Comparison of ENCODE assay signal across 16 cellular contexts in the genomic region with DNA sequence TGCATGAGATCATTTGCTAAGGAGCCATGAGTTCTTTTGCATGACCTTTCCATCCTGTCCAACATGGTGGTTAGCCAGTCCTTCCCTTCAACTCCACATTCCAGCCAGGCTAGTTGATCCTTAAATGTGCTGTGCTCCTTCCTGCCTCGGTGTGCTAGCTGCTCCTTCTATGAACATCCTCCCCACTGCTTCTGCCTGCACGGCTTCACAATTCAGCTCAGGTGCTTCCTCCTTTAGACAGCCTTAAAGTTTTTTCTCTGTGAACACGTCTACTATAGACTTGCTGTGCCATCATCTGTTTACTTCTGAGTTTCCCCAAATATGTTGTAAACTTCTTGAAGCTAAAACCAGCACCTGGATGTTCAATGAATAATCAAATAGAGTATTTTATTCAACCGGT.
A peak's percentile ranks its signal among the peaks of the same experiment; 100 is the strongest.
DNase-seq lines count a peak whose midpoint lies in the region; ATAC-seq and TF ChIP-seq lines count a peak whose summit lies in the region.
"Had no signal": no experiment of that assay in that cellular context is flagged by ENCODE, and none has a peak within 500 bp of the region (broad histone marks: within the 10 kb centered on the region; RNA-seq: fewer than 3 reads in every experiment).

No MANE protein-coding gene starts in this region.

- no peaks in the 10 kb centered on the region for H3K27me3 ChIP-seq in CD4-positive, CD25-positive, alpha-beta regulatory T cell (ENCODE audit: control insufficient read depth, insufficient read depth, low read length)
- H3K27me3 ChIP-seq in upper lobe of right lung: no peaks in the 10 kb centered on the region

- H3K36me3 Mint-ChIP-seq in activated CD4-positive, alpha-beta memory T cell treated with anti-CD3 and anti-CD28 coated beads for 36 hours: no peaks in the 10 kb centered on the region
- no peaks in the 10 kb centered on the region for H3K36me3 Mint-ChIP-seq in activated CD4-positive, alpha-beta memory T cell treated with anti-CD3 and anti-CD28 coated beads, Interleukin-2, amount 10 ng/mL, durations not matched to agents 7 days and 5 days (ENCODE audit: low read depth)
- peaks cover 7% of the 10 kb centered on the region for H3K36me3 Mint-ChIP-seq in CD4-positive, CD25-positive, alpha-beta regulatory T cell
- H3K36me3 Mint-ChIP-seq in T-cell: no peaks in the 10 kb centered on the region
- peaks cover 11% of the 10 kb centered on the region for H3K36me3 Mint-ChIP-seq in activated naive CD8-positive, alpha-beta T cell treated with anti-CD3 and anti-CD28 coated beads, Interleukin-2, amount 50 U/mL, for 24 hours (ENCODE audit: low read depth)

- no peaks in the 10 kb centered on the region for H3K9me3 ChIP-seq in CD4-positive, CD25-positive, alpha-beta regulatory T cell (ENCODE audit: control insufficient read depth in 2 of 2, low read length in 2 of 2)
- H3K9me3 ChIP-seq in upper lobe of right lung: no peaks in the 10 kb centered on the region
- H3K9me3 ChIP-seq: HAP-1 had no signal

- CTCF ChIA-PET in activated CD4-positive, alpha-beta memory T cell treated with anti-CD3 and anti-CD28 coated beads for 36 hours (lab: Charles Lee): no interaction called here
- CTCF ChIA-PET in activated CD4-positive, alpha-beta memory T cell treated with anti-CD3 and anti-CD28 coated beads, Interleukin-2, amount 10 ng/mL, durations not matched to agents 7 days and 5 days (lab: Charles Lee): interaction anchor here (1.4 kb wide), 1 partner anchor 220 kb away, joined by 4 read pairs; no protein-coding TSS in a partner anchor
- CTCF ChIA-PET in T-cell (lab: Charles Lee): interaction anchor here (0.7 to 1.1 kb wide), 2 partner anchors 11 to 18 kb away, joined by 3 read pairs; no protein-coding TSS in a partner anchor

- H3K4me1 Mint-ChIP-seq in activated CD4-positive, alpha-beta memory T cell treated with anti-CD3 and anti-CD28 coated beads for 36 hours (ENCODE audit: low read depth): peaks cover 17% of the 10 kb centered on the region
- peaks cover 2% of the 10 kb centered on the region for H3K4me1 Mint-ChIP-seq in activated CD4-positive, alpha-beta memory T cell treated with anti-CD3 and anti-CD28 coated beads, Interleukin-2, amount 10 ng/mL, durations not matched to agents 7 days and 5 days
- H3K4me1 Mint-ChIP-seq in CD4-positive, CD25-positive, alpha-beta regulatory T cell: peaks cover 13 to 42% (median 29%) of the 10 kb centered on the region in 4 donors
- H3K4me1 Mint-ChIP-seq in T-cell: peaks cover 22 to 46% (median 25%) of the 10 kb centered on the region in 3 donors
- peaks cover 79% of the 10 kb centered on the region for H3K4me1 Mint-ChIP-seq in activated naive CD8-positive, alpha-beta T cell treated with anti-CD3 and anti-CD28 coated beads, Interleukin-2, amount 50 U/mL, for 24 hours

- no peak for DNase-seq in activated CD4-positive, alpha-beta memory T cell treated with anti-CD3 and anti-CD28 coated beads for 36 hours
- DNase-seq in activated CD4-positive, alpha-beta memory T cell treated with anti-CD3 and anti-CD28 coated beads, Interleukin-2, amount 10 ng/mL, durations not matched to agents 7 days and 5 days: no peak
- DNase-seq in CD4-positive, CD25-positive, alpha-beta regulatory T cell: peak in 1 of 3 donors; percentile 56
- DNase-seq in T-cell: peak in 6 of 34 experiments; percentile 2 to 29 (median 6)
- DNase-seq in activated naive CD8-positive, alpha-beta T cell treated with anti-CD3 and anti-CD28 coated beads, Interleukin-2, amount 50 U/mL, for 24 hours: no peak
- DNase-seq in UCSD-AML1 (lab: John Stamatoyannopoulos, UW; ENCODE audit: unreplicated experiment): no peak
- no peak for DNase-seq in globus pallidus (ENCODE audit: low spot score)
- DNase-seq in upper lobe of right lung: no peak
- DNase-seq: Calu3, DMS53, NCI-H1436 treated with DMSO at 0.1 percent for 48 hours, NCI-H2029 treated with DMSO at 0.1 percent for 48 hours, NCI-H748 treated with DMSO at 0.1 percent for 48 hours, RPMI8226 had no signal

- peak overlapping the region; percentile 21 for H3K4me3 ChIP-seq in CD4-positive, CD25-positive, alpha-beta regulatory T cell (ENCODE audit: low read depth, low read length)
- H3K4me3 ChIP-seq in upper lobe of right lung: no peak overlapping the region
- H3K4me3 ChIP-seq: HAP-1 had no signal

- POLR2A ChIA-PET in activated CD4-positive, alpha-beta memory T cell treated with anti-CD3 and anti-CD28 coated beads for 36 hours (lab: Charles Lee): no interaction called here
- POLR2A ChIA-PET in activated CD4-positive, alpha-beta memory T cell treated with anti-CD3 and anti-CD28 coated beads, Interleukin-2, amount 10 ng/mL, durations not matched to agents 7 days and 5 days (lab: Charles Lee): no interaction called here
- POLR2A ChIA-PET in T-cell (lab: Charles Lee): interaction anchor here in 1 of 2 donors (0.5 to 0.6 kb wide), 2 partner anchors 132 to 152 kb away, joined by 3 to 7 read pairs; no protein-coding TSS in a partner anchor

- no peak for TF ChIP-seq CTCF in upper lobe of right lung (IDR thresholded peaks at IDR 0.05)

- H3K27ac Mint-ChIP-seq in activated CD4-positive, alpha-beta memory T cell treated with anti-CD3 and anti-CD28 coated beads for 36 hours: peak overlapping the region; percentile 20
- H3K27ac Mint-ChIP-seq in activated CD4-positive, alpha-beta memory T cell treated with anti-CD3 and anti-CD28 coated beads, Interleukin-2, amount 10 ng/mL, durations not matched to agents 7 days and 5 days: no peak overlapping the region
- H3K27ac Mint-ChIP-seq in CD4-positive, CD25-positive, alpha-beta regulatory T cell: peak overlapping the region; percentile 0 to 75 (median 36)
- H3K27ac Mint-ChIP-seq in T-cell: peak overlapping the region; percentile 3 to 81
- H3K27ac Mint-ChIP-seq in activated naive CD8-positive, alpha-beta T cell treated with anti-CD3 and anti-CD28 coated beads, Interleukin-2, amount 50 U/mL, for 24 hours: peak overlapping the region; percentile 71

- no peak overlapping the region for H3K4me3 Mint-ChIP-seq in activated CD4-positive, alpha-beta memory T cell treated with anti-CD3 and anti-CD28 coated beads for 36 hours
- no peak overlapping the region for H3K4me3 Mint-ChIP-seq in activated CD4-positive, alpha-beta memory T cell treated with anti-CD3 and anti-CD28 coated beads, Interleukin-2, amount 10 ng/mL, durations not matched to agents 7 days and 5 days
- peak overlapping the region in 1 of 4 donors; percentile 48 for H3K4me3 Mint-ChIP-seq in CD4-positive, CD25-positive, alpha-beta regulatory T cell
- H3K4me3 Mint-ChIP-seq in T-cell: peak overlapping the region in 1 of 3 donors; percentile 45
- peak overlapping the region; percentile 48 for H3K4me3 Mint-ChIP-seq in activated naive CD8-positive, alpha-beta T cell treated with anti-CD3 and anti-CD28 coated beads, Interleukin-2, amount 50 U/mL, for 24 hours

- intact Hi-C loops in activated CD4-positive, alpha-beta memory T cell treated with anti-CD3 and anti-CD28 coated beads for 36 hours (cut with micrococcal nuclease): loop anchor here (5.0 kb wide), 2 partner anchors 87 to 168 kb away; no protein-coding TSS in a partner anchor
- intact Hi-C loops in upper lobe of right lung (cut with DNase I): no loop called here

- peak; percentile 44 to 62 for ATAC-seq in CD4-positive, CD25-positive, alpha-beta regulatory T cell (ENCODE audit: low read depth in 2 of 2)
- peak; percentile 31 to 70 (median 62) for ATAC-seq in T-cell (replicated peaks in 1 of 4)
- no peak for ATAC-seq in activated naive CD8-positive, alpha-beta T cell treated with anti-CD3 and anti-CD28 coated beads, Interleukin-2, amount 50 U/mL, for 24 hours
- ATAC-seq in upper lobe of right lung: no peak

- no peaks in the 10 kb centered on the region for H3K36me3 ChIP-seq in CD4-positive, CD25-positive, alpha-beta regulatory T cell (ENCODE audit: control insufficient read depth, insufficient read depth, low read length)
- no peaks in the 10 kb centered on the region for H3K36me3 ChIP-seq in upper lobe of right lung
- H3K36me3 ChIP-seq: HAP-1 had no signal

- H3K4me1 ChIP-seq in CD4-positive, CD25-positive, alpha-beta regulatory T cell (ENCODE audit: control insufficient read depth, insufficient read depth, low read length, poor library complexity, severe bottlenecking): peaks cover 7% of the 10 kb centered on the region
- no peaks in the 10 kb centered on the region for H3K4me1 ChIP-seq in upper lobe of right lung
- H3K4me1 ChIP-seq: HAP-1 had no signal

- no peaks in the 10 kb centered on the region for H3K9me3 Mint-ChIP-seq in activated CD4-positive, alpha-beta memory T cell treated with anti-CD3 and anti-CD28 coated beads for 36 hours
- no peaks in the 10 kb centered on the region for H3K9me3 Mint-ChIP-seq in activated CD4-positive, alpha-beta memory T cell treated with anti-CD3 and anti-CD28 coated beads, Interleukin-2, amount 10 ng/mL, durations not matched to agents 7 days and 5 days
- H3K9me3 Mint-ChIP-seq in CD4-positive, CD25-positive, alpha-beta regulatory T cell: peaks cover 0 to 6% (median 3%) of the 10 kb centered on the region in 7 donors
- peaks cover 0 to 12% (median 0%) of the 10 kb centered on the region in 3 donors for H3K9me3 Mint-ChIP-seq in T-cell
- peaks cover 7% of the 10 kb centered on the region for H3K9me3 Mint-ChIP-seq in activated naive CD8-positive, alpha-beta T cell treated with anti-CD3 and anti-CD28 coated beads, Interleukin-2, amount 50 U/mL, for 24 hours

- peaks cover 18% of the 10 kb centered on the region for H3K27me3 Mint-ChIP-seq in activated CD4-positive, alpha-beta memory T cell treated with anti-CD3 and anti-CD28 coated beads for 36 hours
- H3K27me3 Mint-ChIP-seq in activated CD4-positive, alpha-beta memory T cell treated with anti-CD3 and anti-CD28 coated beads, Interleukin-2, amount 10 ng/mL, durations not matched to agents 7 days and 5 days: peaks cover 22% of the 10 kb centered on the region
- peaks cover 17% of the 10 kb centered on the region for H3K27me3 Mint-ChIP-seq in CD4-positive, CD25-positive, alpha-beta regulatory T cell
- H3K27me3 Mint-ChIP-seq in T-cell: peaks cover 0 to 2% of the 10 kb centered on the region in 2 donors
- H3K27me3 Mint-ChIP-seq in activated naive CD8-positive, alpha-beta T cell treated with anti-CD3 and anti-CD28 coated beads, Interleukin-2, amount 50 U/mL, for 24 hours: no peaks in the 10 kb centered on the region

- no peak overlapping the region for H3K27ac ChIP-seq in CD4-positive, CD25-positive, alpha-beta regulatory T cell (ENCODE audit: insufficient read depth, low read length, poor library complexity, severe bottlenecking)
- H3K27ac ChIP-seq in upper lobe of right lung: no peak overlapping the region
- H3K27ac ChIP-seq: KMS-11 had no signal

Comparison
In these comparisons a context has a peak if more than half of its experiments do, and no peak if none do; other contexts are left out.
1. ATAC-seq: peak in CD4-positive, CD25-positive, alpha-beta regulatory T cell (2 of 2) and T-cell (4 of 4); none in activated naive CD8-positive, alpha-beta T cell treated with anti-CD3 and anti-CD28 coated beads, Interleukin-2, amount 50 U/mL, for 24 hours (single experiment) and upper lobe of right lung (single experiment).